8 cellular contexts compared by ENCODE assay signal in the genomic region with DNA sequence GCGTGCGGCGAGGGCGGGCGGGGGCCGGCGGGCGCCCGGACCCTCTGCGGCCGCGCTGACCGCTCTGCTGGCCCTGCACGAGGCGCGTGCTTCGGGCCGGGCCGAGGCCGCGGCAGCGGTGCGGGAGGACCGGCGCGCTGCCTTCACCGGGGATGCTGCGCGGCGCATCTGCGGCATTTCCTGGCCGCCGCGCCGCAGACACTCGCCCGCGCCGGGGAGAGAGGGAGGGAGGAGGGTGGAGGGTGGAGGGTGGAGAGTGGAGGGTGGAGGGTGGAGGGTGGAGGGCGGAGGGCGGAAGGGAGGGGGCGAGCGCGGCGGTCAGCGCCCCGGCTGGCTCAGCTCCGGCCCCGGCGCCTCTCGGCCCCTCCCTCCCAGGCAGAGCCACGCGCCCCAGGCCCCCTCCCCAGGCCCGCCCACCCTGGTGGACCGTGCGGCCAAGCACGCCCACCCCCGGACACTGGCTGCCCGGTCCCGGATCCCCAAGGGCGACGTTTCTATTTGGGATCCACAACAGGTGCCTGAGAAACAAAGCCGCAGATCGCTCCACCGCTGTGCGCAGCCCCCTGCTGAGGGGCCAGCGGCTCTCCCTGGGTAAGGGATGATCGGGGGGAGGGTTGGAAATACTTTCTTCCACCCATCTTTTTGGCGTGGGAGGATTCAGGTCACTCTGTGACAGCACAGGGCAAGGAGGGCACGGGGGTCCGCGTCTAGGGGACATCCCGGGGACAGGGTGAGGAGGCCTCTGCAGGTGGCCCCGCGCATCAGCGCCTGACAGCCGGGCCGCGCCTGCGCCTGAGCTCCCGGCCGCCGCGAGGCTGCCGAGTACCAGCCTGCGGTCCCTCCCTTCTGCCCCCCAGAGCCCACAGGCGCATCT.
DNase-seq lines count a peak whose midpoint lies in the region; ATAC-seq and TF ChIP-seq lines count a peak whose summit lies in the region.

No MANE protein-coding gene starts in this region.

- ATAC-seq in HG03280 (IDR thresholded peaks at IDR 0.05; ENCODE audit: unreplicated experiment), result peak; percentile 79

- POLR2A ChIA-PET in activated CD4-positive, alpha-beta memory T cell treated with anti-CD3 and anti-CD28 coated beads, Interleukin-2, amount 10 ng/mL, durations not matched to agents 7 days and 5 days (lab: Charles Lee), result interaction anchor here (1.0 kb wide), 1 partner anchor 212 kb away, joined by 6 read pairs; no protein-coding TSS in a partner anchor

- H3K4me3 Mint-ChIP-seq in CD14-positive monocyte (peak overlapping the region; percentile 88 to 91), endothelial cell (ENCODE audit: unreplicated experiment) (peak overlapping the region; percentile 87), mesothelial cell of epicardium (peak overlapping the region; percentile 79)
- H3K4me3 Mint-ChIP-seq in activated CD4-positive, alpha-beta memory T cell treated with anti-CD3 and anti-CD28 coated beads, Interleukin-2, amount 10 ng/mL, durations not matched to agents 7 days and 5 days, result peak overlapping the region; percentile 65

- CTCF ChIA-PET in activated CD4-positive, alpha-beta memory T cell treated with anti-CD3 and anti-CD28 coated beads, Interleukin-2, amount 10 ng/mL, durations not matched to agents 7 days and 5 days (lab: Charles Lee), result interaction anchor here (0.7 to 1.0 kb wide), 6 partner anchors 43 to 206 kb away, joined by 3 to 6 read pairs (median 4); no protein-coding TSS in a partner anchor

- H3K27ac Mint-ChIP-seq in CD14-positive monocyte, result peak overlapping the region in 2 of 7 donors; percentile 43 to 63
- no peak overlapping the region for H3K27ac Mint-ChIP-seq in activated CD4-positive, alpha-beta memory T cell treated with anti-CD3 and anti-CD28 coated beads, Interleukin-2, amount 10 ng/mL, durations not matched to agents 7 days and 5 days
- H3K27ac Mint-ChIP-seq in endothelial cell (ENCODE audit: unreplicated experiment), result no peak overlapping the region
- H3K27ac Mint-ChIP-seq in mesothelial cell of epicardium, result peak overlapping the region; percentile 72

- H3K27me3 Mint-ChIP-seq in CD14-positive monocyte (ENCODE audit: low read depth in 3 of 3) (peaks cover 8 to 12% (median 10%) of the 10 kb centered on the region in 3 donors), endothelial cell (ENCODE audit: unreplicated experiment) (peaks cover 7% of the 10 kb centered on the region), mesothelial cell of epicardium (ENCODE audit: low read depth) (no peaks in the 10 kb centered on the region)
- H3K27me3 Mint-ChIP-seq in activated CD4-positive, alpha-beta memory T cell treated with anti-CD3 and anti-CD28 coated beads, Interleukin-2, amount 10 ng/mL, durations not matched to agents 7 days and 5 days, result peaks cover 60% of the 10 kb centered on the region

- H3K9me3 Mint-ChIP-seq in CD14-positive monocyte, result no peaks in the 10 kb centered on the region
- no peaks in the 10 kb centered on the region for H3K9me3 Mint-ChIP-seq in activated CD4-positive, alpha-beta memory T cell treated with anti-CD3 and anti-CD28 coated beads, Interleukin-2, amount 10 ng/mL, durations not matched to agents 7 days and 5 days
- no peaks in the 10 kb centered on the region for H3K9me3 Mint-ChIP-seq in endothelial cell (ENCODE audit: unreplicated experiment)
- H3K9me3 Mint-ChIP-seq in mesothelial cell of epicardium, result no peaks in the 10 kb centered on the region

- intact Hi-C loops in CD14-positive monocyte (cut with micrococcal nuclease), result no loop called here

- peak; percentile 60 for TF ChIP-seq POLR2A in GM19099 (IDR thresholded peaks at IDR 0.05; ENCODE audit: extremely low read depth, insufficient read length, low read depth)

- no peak for DNase-seq in CD14-positive monocyte (ENCODE audit: low spot score)
- DNase-seq in NCI-H526 (lab: John Stamatoyannopoulos, UW), result peak; percentile 72 to 95
- peak; percentile 61 for DNase-seq in activated CD4-positive, alpha-beta memory T cell treated with anti-CD3 and anti-CD28 coated beads, Interleukin-2, amount 10 ng/mL, durations not matched to agents 7 days and 5 days
- peak; percentile 82 for DNase-seq in endothelial cell (ENCODE audit: low spot score)
- peak; percentile 47 to 74 for DNase-seq in mesothelial cell of epicardium (ENCODE audit: low spot score in 2 of 2, unreplicated experiment in 2 of 2)
- peak; percentile 10 for DNase-seq in stimulated activated CD8-positive, alpha-beta memory T cell treated with anti-CD3 and anti-CD28 coated beads, Interleukin-7, amount 100 ng/mL, for 24 hours (ENCODE audit: low read depth)

- H3K36me3 Mint-ChIP-seq in CD14-positive monocyte, result no peaks in the 10 kb centered on the region
- no peaks in the 10 kb centered on the region for H3K36me3 Mint-ChIP-seq in activated CD4-positive, alpha-beta memory T cell treated with anti-CD3 and anti-CD28 coated beads, Interleukin-2, amount 10 ng/mL, durations not matched to agents 7 days and 5 days (ENCODE audit: low read depth)
- H3K36me3 Mint-ChIP-seq in endothelial cell (ENCODE audit: low read depth, unreplicated experiment), result peaks cover 3% of the 10 kb centered on the region
- H3K36me3 Mint-ChIP-seq in mesothelial cell of epicardium, result no peaks in the 10 kb centered on the region

- TF ChIP-seq CTCF in CD14-positive monocyte (IDR thresholded peaks at IDR 0.05), result peak; percentile 43
- no peak for TF ChIP-seq CTCF in endothelial cell (IDR thresholded peaks at IDR 0.05; ENCODE audit: unreplicated experiment)
- TF ChIP-seq CTCF in mesothelial cell of epicardium (IDR thresholded peaks at IDR 0.05; ENCODE audit: unreplicated experiment), result no peak

- H3K4me1 Mint-ChIP-seq in CD14-positive monocyte (peaks cover 34% of the 10 kb centered on the region), endothelial cell (ENCODE audit: unreplicated experiment) (peaks cover 47% of the 10 kb centered on the region), mesothelial cell of epicardium (peaks cover 21% of the 10 kb centered on the region)
- peaks cover 9% of the 10 kb centered on the region for H3K4me1 Mint-ChIP-seq in activated CD4-positive, alpha-beta memory T cell treated with anti-CD3 and anti-CD28 coated beads, Interleukin-2, amount 10 ng/mL, durations not matched to agents 7 days and 5 days
